Comparison of ENCODE assay signal across 1 cellular context in genomic region chr1:54818461-54819194, GRCh38.
TF ChIP-seq lines count a peak whose summit lies in the region.

No MANE protein-coding gene starts in this region.

TF ChIP-seq in H1, 55 proteins besides CTCF, POLR2A, EP300 and RAD21:
- no peak for TF ChIP-seq BRCA1 (IDR thresholded peaks at IDR 0.05; ENCODE audit: low read depth, low read length)
TF ChIP-seq in H1: peak in this region for 0.
